Comparison of ENCODE assay signal across 8 cellular contexts in genomic region chr10:90862908-90863514, GRCh38. TPM values are rescaled to one million over a fixed set of nuclear protein-coding genes. Genes with fewer than 3 reads are reported as not detected.
DNase-seq lines count a peak whose midpoint lies in the region; ATAC-seq, FAIRE-seq and TF ChIP-seq lines count a peak whose summit lies in the region.

No MANE protein-coding gene starts in this region.

- FAIRE-seq in bronchial epithelial cell (lab: Jason Lieb, UNC) = no peak

- ATAC-seq in naive B cell (ENCODE audit: low read depth in 2 of 2) = no peak

- no peak overlapping the region for H3K4me3 ChIP-seq in Karpas-422 (ENCODE audit: low read length)
- no peak overlapping the region for H3K4me3 ChIP-seq in bronchial epithelial cell (ENCODE audit: low read depth, low read length)

- H3K4me2 ChIP-seq in Karpas-422 (ENCODE audit: low read depth, low read length, poor library complexity, severe bottlenecking) = no peak overlapping the region

- H3K27me3 ChIP-seq in Karpas-422 (ENCODE audit: low read length) (no peaks in the 10 kb centered on the region), bronchial epithelial cell (ENCODE audit: control insufficient read depth, insufficient read depth, low read length) (no peaks in the 10 kb centered on the region)

- H3K9me3 Mint-ChIP-seq in naive B cell = no peaks in the 10 kb centered on the region

- no peak overlapping the region for H3K9ac ChIP-seq in Karpas-422 (ENCODE audit: low read length)

- H3K4me1 Mint-ChIP-seq in naive B cell = peaks cover 4 to 6% (median 6%) of the 10 kb centered on the region in 3 donors

- H3K27ac ChIP-seq in Karpas-422 (ENCODE audit: low read length) = no peak overlapping the region

- no peaks in the 10 kb centered on the region for H3K79me2 ChIP-seq in Karpas-422 (ENCODE audit: low read length)

- peak; percentile 45 for TF ChIP-seq CTCF in bronchial epithelial cell (IDR thresholded peaks at IDR 0.05; ENCODE audit: insufficient read depth, low read length, severe bottlenecking)

- H3K36me3 Mint-ChIP-seq in naive B cell = no peaks in the 10 kb centered on the region

- no peak overlapping the region for H3K4me3 Mint-ChIP-seq in naive B cell

- no peaks in the 10 kb centered on the region for H3K36me3 ChIP-seq in Karpas-422 (ENCODE audit: insufficient read depth, low read length)
- no peaks in the 10 kb centered on the region for H3K36me3 ChIP-seq in bronchial epithelial cell (ENCODE audit: control insufficient read depth, insufficient read depth, low read length)

- no peaks in the 10 kb centered on the region for H4K20me1 ChIP-seq in Karpas-422 (ENCODE audit: insufficient read depth, low read depth, low read length)

- no peaks in the 10 kb centered on the region for H3K4me1 ChIP-seq in Karpas-422 (ENCODE audit: low read length)

- H3K27ac Mint-ChIP-seq in naive B cell = no peak overlapping the region

- DNase-seq in DMS53 (lab: John Stamatoyannopoulos, UW) = peak; percentile 54
- peak; percentile 48 for DNase-seq in Karpas-422
- peak; percentile 61 for DNase-seq in bronchial epithelial cell (ENCODE audit: low read depth)
- DNase-seq in naive B cell = peak; percentile 25
- no peak for DNase-seq in ecto neural progenitor cell (ENCODE audit: low spot score)
- DNase-seq in activated CD4-positive, CD25-positive, alpha-beta regulatory T cell treated with anti-CD3 and anti-CD28 coated beads, Interleukin-2, amount 50 U/mL, for 72 hours = no peak
- no peak for DNase-seq in cerebellar nuclear complex (lab: John Stamatoyannopoulos, UW)
- no peak for DNase-seq in stimulated activated CD4-positive, alpha-beta T cell treated with anti-CD3 and anti-CD28 coated beads, Interleukin-2, amount 100 ng/mL, for 24 hours

- H3K27me3 Mint-ChIP-seq in naive B cell = peaks cover 28 to 43% (median 38%) of the 10 kb centered on the region in 3 donors

- no peaks in the 10 kb centered on the region for H3K9me2 ChIP-seq in Karpas-422 (replicated peaks; ENCODE audit: insufficient read depth, low read length)

- no peak overlapping the region for H2AFZ ChIP-seq in Karpas-422 (ENCODE audit: low read length)

- no peaks in the 10 kb centered on the region for H3K9me3 ChIP-seq in Karpas-422 (ENCODE audit: low read length)

RNA-seq across cellular contexts. Expression of gene HTR7, which starts 5.2 kb away (rescaled TPM):
- 0.26 TPM in 1 of 2 replicates, not detected in the other for total RNA-seq in Karpas-422 (2014; rRNA removed; shearing (Covaris generic); ENCODE audit: low replicate concordance)
- 15.5 and 16.3 TPM in 2 replicates for total RNA-seq in bronchial epithelial cell
- polyA plus RNA-seq in naive B cell (ENCODE audit: low read depth in 6 of 6) = not detected

RNA-seq across cellular contexts. Expression of gene RPP30, which starts 8.8 kb away (rescaled TPM):
- total RNA-seq in Karpas-422 (2014; rRNA removed; shearing (Covaris generic); ENCODE audit: low replicate concordance) = 18.9 and 23.3 TPM in 2 replicates
- total RNA-seq in bronchial epithelial cell = 24.1 and 25.0 TPM in 2 replicates
- polyA plus RNA-seq in naive B cell (ENCODE audit: low read depth in 6 of 6) = 10 to 100 TPM; 21.6 to 57.4 (median 50.7) TPM

RNA-seq across cellular contexts. Expression of gene ANKRD1, which starts 57.9 kb away (rescaled TPM):
- not detected in 2 replicates for total RNA-seq in Karpas-422 (2014; rRNA removed; shearing (Covaris generic); ENCODE audit: low replicate concordance)
- total RNA-seq in bronchial epithelial cell = under 0.01 TPM in 1 of 2 replicates, not detected in the other
- polyA plus RNA-seq in naive B cell (ENCODE audit: low read depth in 6 of 6) = not detected

Comparison
In these comparisons a context has a peak if more than half of its experiments do, and no peak if none do; other contexts are left out.
1. DNase-seq: peak in DMS53 (single experiment), Karpas-422 (single experiment), bronchial epithelial cell (single experiment) and naive B cell (single experiment); none in ecto neural progenitor cell (single experiment), activated CD4-positive, CD25-positive, alpha-beta regulatory T cell treated with anti-CD3 and anti-CD28 coated beads, Interleukin-2, amount 50 U/mL, for 72 hours (single experiment), cerebellar nuclear complex (0 of 2) and stimulated activated CD4-positive, alpha-beta T cell treated with anti-CD3 and anti-CD28 coated beads, Interleukin-2, amount 100 ng/mL, for 24 hours (0 of 2).
2. RNA of gene HTR7, which starts 5.2 kb away (total RNA-seq): 15.5 to 16.3 TPM in bronchial epithelial cell; 0.26 TPM in Karpas-422; every median in the first group is over 10 times any median in the second.